Comparison of ENCODE assay signal across 13 cellular contexts in the genomic region with DNA sequence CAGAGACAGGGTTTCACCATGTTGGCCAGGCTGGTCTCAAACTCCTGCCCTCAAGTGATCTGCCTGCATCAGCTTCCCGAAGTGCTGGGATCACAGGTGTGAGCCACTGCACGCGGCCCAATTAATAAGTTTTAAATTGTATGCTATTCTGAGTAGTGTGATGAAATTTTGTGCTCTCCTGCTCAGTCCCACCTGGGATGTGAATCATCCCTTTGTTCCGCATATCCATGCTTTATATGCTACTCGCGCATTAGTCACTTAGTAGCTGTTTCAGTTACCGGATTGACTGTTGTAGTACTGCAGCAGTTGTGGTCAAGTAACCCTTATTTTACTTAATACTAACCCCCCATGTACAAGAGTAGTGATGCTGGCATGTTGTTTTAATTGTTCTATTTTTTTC. TPM values are rescaled to one million over a fixed set of nuclear protein-coding genes. Genes with fewer than 3 reads are reported as not detected.
DNase-seq lines count a peak whose midpoint lies in the region; ATAC-seq and TF ChIP-seq lines count a peak whose summit lies in the region.
"Had no signal": no experiment of that assay in that cellular context is flagged by ENCODE, and none has a peak within 500 bp of the region (broad histone marks: within the 10 kb centered on the region; RNA-seq: fewer than 3 reads in every experiment).

No MANE protein-coding gene starts in this region.

- H3K27me3 ChIP-seq in PC-3 (ENCODE audit: low read length): no peaks in the 10 kb centered on the region
- no peaks in the 10 kb centered on the region for H3K27me3 ChIP-seq in skeletal muscle satellite cell (ENCODE audit: control insufficient read depth, insufficient read depth, low read length)
- H3K27me3 ChIP-seq: dorsolateral prefrontal cortex had no signal

- peak in 1 of 2 donors; percentile 3 for DNase-seq in activated T-cell treated with anti-CD3 and anti-CD28 coated beads, Interleukin-2, amount 50 U/mL, for 72 hours
- DNase-seq in activated T-cell treated with anti-CD3 and anti-CD28 coated beads, Interleukin-2, amount 50 U/mL, for 24 hours: no peak
- DNase-seq in PC-3 (peak; percentile 100), epithelial cell of prostate (ENCODE audit: low read depth, low spot score) (peak; percentile 73), cerebellar nuclear complex (lab: John Stamatoyannopoulos, UW) (no peak)
- DNase-seq: dorsolateral prefrontal cortex; naive thymus-derived CD8-positive, alpha-beta T cell; NCI-H1930 had no signal

- peak overlapping the region; percentile 33 for H2AFZ ChIP-seq in PC-3 (ENCODE audit: low read length)

- H3K9me2 ChIP-seq in PC-3 (replicated peaks; ENCODE audit: low read length): 0 out of 2 replicates have a peak, but pooled peaks cover 8% of the 10 kb centered on the region

- no peaks in the 10 kb centered on the region; the same call in 1 of the 2 replicates for H3K36me3 ChIP-seq in PC-3 (ENCODE audit: low read depth, low read length)
- no peaks in the 10 kb centered on the region for H3K36me3 ChIP-seq in skeletal muscle satellite cell (ENCODE audit: insufficient read depth, low read length)

- intact Hi-C loops in PC-3 (cut with micrococcal nuclease): loop anchor here (2.0 kb wide), 2 partner anchors 29 to 215 kb away; no protein-coding TSS in a partner anchor

- H3K4me3 ChIP-seq in PC-3 (ENCODE audit: low read length) (no peak overlapping the region), skeletal muscle satellite cell (ENCODE audit: low read length) (no peak overlapping the region)
- H3K4me3 ChIP-seq: dorsolateral prefrontal cortex had no signal

- H3K9me3 ChIP-seq in PC-3 (ENCODE audit: low read length): 0 out of 2 replicates have a peak, but pooled peaks cover 7% of the 10 kb centered on the region
- no peaks in the 10 kb centered on the region for H3K9me3 ChIP-seq in skeletal muscle satellite cell (replicated peaks; ENCODE audit: low read length)

- no peak overlapping the region for H3K27ac Mint-ChIP-seq in activated T-cell treated with anti-CD3 and anti-CD28 coated beads, Interleukin-2, amount 50 U/mL, for 72 hours
- H3K27ac Mint-ChIP-seq in activated T-cell treated with anti-CD3 and anti-CD28 coated beads, Interleukin-2, amount 50 U/mL, for 24 hours: no peak overlapping the region
- H3K27ac Mint-ChIP-seq: activated T-helper 2 cell treated with anti-CD3 and anti-CD28 coated beads, Interferon-gamma antibody, Interleukin-2, Interleukin-4, amounts not matched to agents 10 μg/mL and 5 μg/mL and 100 μg/mL, durations not matched to agents 14 hours and 24 hours and 36 hours; naive thymus-derived CD8-positive, alpha-beta T cell had no signal

- H3K4me2 ChIP-seq in PC-3 (ENCODE audit: low read length) (peak overlapping the region; percentile 27), skeletal muscle satellite cell (ENCODE audit: low read length) (peak overlapping the region; percentile 39)

- no peak overlapping the region for H3K4me3 Mint-ChIP-seq in activated T-cell treated with anti-CD3 and anti-CD28 coated beads, Interleukin-2, amount 50 U/mL, for 72 hours
- no peak overlapping the region for H3K4me3 Mint-ChIP-seq in activated T-cell treated with anti-CD3 and anti-CD28 coated beads, Interleukin-2, amount 50 U/mL, for 24 hours
- H3K4me3 Mint-ChIP-seq: naive thymus-derived CD8-positive, alpha-beta T cell had no signal

- H3K9me3 Mint-ChIP-seq in activated T-cell treated with anti-CD3 and anti-CD28 coated beads, Interleukin-2, amount 50 U/mL, for 72 hours: peaks cover 0 to 3% of the 10 kb centered on the region in 2 donors
- H3K9me3 Mint-ChIP-seq in activated T-cell treated with anti-CD3 and anti-CD28 coated beads, Interleukin-2, amount 50 U/mL, for 24 hours: no peaks in the 10 kb centered on the region
- H3K9me3 Mint-ChIP-seq: activated T-helper 2 cell treated with anti-CD3 and anti-CD28 coated beads, Interferon-gamma antibody, Interleukin-2, Interleukin-4, amounts not matched to agents 10 μg/mL and 5 μg/mL and 100 μg/mL, durations not matched to agents 14 hours and 24 hours and 36 hours had no signal

- H3K9ac ChIP-seq in PC-3 (ENCODE audit: low read length) (no peak overlapping the region), skeletal muscle satellite cell (ENCODE audit: low read depth, low read length) (no peak overlapping the region)

- TF ChIP-seq CTCF in PC-3 (conservative IDR thresholded peaks at IDR 0.05; ENCODE audit: low read depth, low read length): no peak

- CTCF ChIA-PET in PC-3 (lab: Charles Lee): interaction anchor here (0.5 to 1.3 kb wide), 4 partner anchors 9 to 202 kb away, joined by 3 to 20 read pairs (median 4); no protein-coding TSS in a partner anchor

- H3K4me1 Mint-ChIP-seq in activated T-cell treated with anti-CD3 and anti-CD28 coated beads, Interleukin-2, amount 50 U/mL, for 72 hours (ENCODE audit: low read depth): peaks cover 9% of the 10 kb centered on the region
- H3K4me1 Mint-ChIP-seq in activated T-cell treated with anti-CD3 and anti-CD28 coated beads, Interleukin-2, amount 50 U/mL, for 24 hours (ENCODE audit: low read depth): peaks cover 13% of the 10 kb centered on the region

- H3K36me3 Mint-ChIP-seq in activated T-cell treated with anti-CD3 and anti-CD28 coated beads, Interleukin-2, amount 50 U/mL, for 72 hours (ENCODE audit: insufficient read depth in 2 of 2): peaks cover 3 to 4% of the 10 kb centered on the region in 2 donors
- H3K36me3 Mint-ChIP-seq in activated T-cell treated with anti-CD3 and anti-CD28 coated beads, Interleukin-2, amount 50 U/mL, for 24 hours (ENCODE audit: low read depth): no peaks in the 10 kb centered on the region

- POLR2A ChIA-PET in PC-3 (lab: Charles Lee; ENCODE audit: unreplicated experiment): interaction anchor here (0.5 to 0.8 kb wide), 5 partner anchors 43 to 250 kb away, joined by 3 to 5 read pairs (median 4); a partner anchor contains a TSS

- H3F3A ChIP-seq in PC-3 (ENCODE audit: low read length, unreplicated experiment): no peaks in the 10 kb centered on the region

- no peaks in the 10 kb centered on the region for H3K27me3 Mint-ChIP-seq in activated T-cell treated with anti-CD3 and anti-CD28 coated beads, Interleukin-2, amount 50 U/mL, for 72 hours (ENCODE audit: low read depth)
- H3K27me3 Mint-ChIP-seq in activated T-cell treated with anti-CD3 and anti-CD28 coated beads, Interleukin-2, amount 50 U/mL, for 24 hours: no peaks in the 10 kb centered on the region
- H3K27me3 Mint-ChIP-seq: naive thymus-derived CD8-positive, alpha-beta T cell had no signal

- H4K20me1 ChIP-seq in PC-3 (ENCODE audit: low read length): no peaks in the 10 kb centered on the region

- H3K27ac ChIP-seq in PC-3 (ENCODE audit: low read length): peak overlapping the region; percentile 8; the same call in 1 of the 2 replicates
- H3K27ac ChIP-seq in epithelial cell of prostate: peak overlapping the region; percentile 88
- H3K27ac ChIP-seq: dorsolateral prefrontal cortex had no signal

- H3K79me2 ChIP-seq in PC-3 (ENCODE audit: low read length): no peaks in the 10 kb centered on the region

- peak; percentile 73 to 89 for ATAC-seq in activated T-cell treated with anti-CD3 and anti-CD28 coated beads, Interleukin-2, amount 50 U/mL, for 72 hours (replicated peaks in 1 of 2)
- ATAC-seq in PC-3 (peak; percentile 99), GM19463 (IDR thresholded peaks at IDR 0.05; ENCODE audit: unreplicated experiment) (no peak), HG03439 (IDR thresholded peaks at IDR 0.05; ENCODE audit: unreplicated experiment) (no peak)
- ATAC-seq: naive thymus-derived CD8-positive, alpha-beta T cell had no signal

- peaks cover 25% of the 10 kb centered on the region for H3K4me1 ChIP-seq in PC-3 (ENCODE audit: insufficient read depth, low read length)
- H3K4me1 ChIP-seq in skeletal muscle satellite cell (ENCODE audit: control insufficient read depth, insufficient read depth, low read length): peaks cover 13% of the 10 kb centered on the region

- no TSS peak for BruUV-seq in PC-3 (replicated peaks; lab: Mats Ljungman, UMichigan)

RNA-seq across cellular contexts. Expression of a gene that starts 47.3 kb away (rescaled TPM):
- not detected for total RNA-seq in activated T-cell treated with anti-CD3 and anti-CD28 coated beads, Interleukin-2, amount 50 U/mL, for 72 hours
- total RNA-seq in PC-3 (2014; rRNA removed): not detected in 2 replicates
- total RNA-seq in skeletal muscle satellite cell (2012; rRNA removed): under 0.01 and 0.25 TPM in 2 replicates
- total RNA-seq: activated T-helper 2 cell treated with anti-CD3 and anti-CD28 coated beads, Interferon-gamma antibody, Interleukin-2, Interleukin-4, amounts not matched to agents 10 μg/mL and 5 μg/mL and 100 μg/mL, durations not matched to agents 14 hours and 24 hours and 36 hours; naive thymus-derived CD8-positive, alpha-beta T cell; subcutaneous adipose tissue had no signal

Comparison
In these comparisons a context has a peak if more than half of its experiments do, and no peak if none do; other contexts are left out.
1. ATAC-seq: peak in activated T-cell treated with anti-CD3 and anti-CD28 coated beads, Interleukin-2, amount 50 U/mL, for 72 hours (2 of 2) and PC-3 (single experiment); none in GM19463 (single experiment) and HG03439 (single experiment).
2. DNase-seq: peak in PC-3 (single experiment) and epithelial cell of prostate (single experiment); none in activated T-cell treated with anti-CD3 and anti-CD28 coated beads, Interleukin-2, amount 50 U/mL, for 24 hours (single experiment) and cerebellar nuclear complex (0 of 2).